ENCODE assay signal across 25 cellular contexts in genomic region chr5:131980696-131981095, GRCh38. TPM values are rescaled to one million over a fixed set of nuclear protein-coding genes. Genes with fewer than 3 reads are reported as not detected.
"Had no signal": no experiment of that assay in that cellular context is flagged by ENCODE, and none has a peak within 500 bp of the region (broad histone marks: within the 10 kb centered on the region; RNA-seq: fewer than 3 reads in every experiment).

No MANE protein-coding gene starts in this region.

- DNase-seq: activated CD4-positive, CD25-positive, alpha-beta regulatory T cell; activated CD8-positive, alpha-beta memory T cell treated with anti-CD3 and anti-CD28 coated beads, Interleukin-2, amount 10 ng/mL, durations not matched to agents 7 days and 5 days; activated effector memory CD4-positive, alpha-beta T cell treated with anti-CD3 and anti-CD28 coated beads, Interleukin-2, amount 50 U/mL, for 16 hours; activated naive CD4-positive, alpha-beta T cell treated with Interleukin-2 at 50 U/mL for 16 hours; activated naive CD8-positive, alpha-beta T cell treated with anti-CD3 and anti-CD28 coated beads for 36 hours; activated T-cell treated with anti-CD3 and anti-CD28 coated beads, Interleukin-2, amount 50 U/mL, for 24 hours; central memory CD4-positive, alpha-beta T cell; NCI-H1092; NCI-H1417 treated with DMSO at 0.1 percent for 48 hours; NCI-H1694; NCI-H2029; NCI-H510A treated with DMSO at 0.1 percent for 48 hours; NCI-H69; NK-92 treated with Interleukin-12 subunit alpha and Interleukin-12 subunit beta, amount 100 ng/mL, for 24 hours; OCI-M1; RPMI8226; T-cell; T-helper 2 cell; T1000 had no signal

- H3K4me3 Mint-ChIP-seq: activated CD8-positive, alpha-beta memory T cell treated with anti-CD3 and anti-CD28 coated beads, Interleukin-2, amount 10 ng/mL, durations not matched to agents 7 days and 5 days; activated naive CD8-positive, alpha-beta T cell treated with anti-CD3 and anti-CD28 coated beads for 36 hours; activated T-cell treated with anti-CD3 and anti-CD28 coated beads, Interleukin-2, amount 50 U/mL, for 24 hours; activated T-helper 1 cell treated with anti-CD3 and anti-CD28 coated beads, Interleukin-12 subunit alpha, Interleukin-12 subunit beta, Interleukin-2, Interleukin-4 antibody, amounts not matched to agents 30 ng/mL and 10 ng/mL and 1 ng/mL, durations not matched to agents 14 hours and 24 hours and 36 hours; T-cell had no signal

- H3K27ac ChIP-seq: KMS-11, SK-N-MC had no signal

- H3K4me3 ChIP-seq: SK-N-MC had no signal

- ATAC-seq: activated CD8-positive, alpha-beta memory T cell treated with anti-CD3 and anti-CD28 coated beads, Interleukin-2, amount 10 ng/mL, durations not matched to agents 7 days and 5 days; Panc1; Right ventricle myocardium inferior; T-cell had no signal

- H3K27ac Mint-ChIP-seq: activated CD8-positive, alpha-beta memory T cell treated with anti-CD3 and anti-CD28 coated beads, Interleukin-2, amount 10 ng/mL, durations not matched to agents 7 days and 5 days; activated naive CD8-positive, alpha-beta T cell treated with anti-CD3 and anti-CD28 coated beads for 36 hours; activated T-cell treated with anti-CD3 and anti-CD28 coated beads, Interleukin-2, amount 50 U/mL, for 24 hours; activated T-helper 1 cell treated with anti-CD3 and anti-CD28 coated beads, Interleukin-12 subunit alpha, Interleukin-12 subunit beta, Interleukin-2, Interleukin-4 antibody, amounts not matched to agents 30 ng/mL and 10 ng/mL and 1 ng/mL, durations not matched to agents 14 hours and 24 hours and 36 hours had no signal

- H3K27me3 Mint-ChIP-seq: activated naive CD8-positive, alpha-beta T cell treated with anti-CD3 and anti-CD28 coated beads for 36 hours; activated T-cell treated with anti-CD3 and anti-CD28 coated beads, Interleukin-2, amount 50 U/mL, for 24 hours; T-cell had no signal

- H3K36me3 Mint-ChIP-seq: activated CD8-positive, alpha-beta memory T cell treated with anti-CD3 and anti-CD28 coated beads, Interleukin-2, amount 10 ng/mL, durations not matched to agents 7 days and 5 days; activated naive CD8-positive, alpha-beta T cell treated with anti-CD3 and anti-CD28 coated beads for 36 hours; T-cell had no signal

- H3K9me3 Mint-ChIP-seq: activated naive CD8-positive, alpha-beta T cell treated with anti-CD3 and anti-CD28 coated beads for 36 hours; activated T-cell treated with anti-CD3 and anti-CD28 coated beads, Interleukin-2, amount 50 U/mL, for 24 hours; activated T-helper 1 cell treated with anti-CD3 and anti-CD28 coated beads, Interleukin-12 subunit alpha, Interleukin-12 subunit beta, Interleukin-2, Interleukin-4 antibody, amounts not matched to agents 30 ng/mL and 10 ng/mL and 1 ng/mL, durations not matched to agents 14 hours and 24 hours and 36 hours; T-cell had no signal

RNA-seq across cellular contexts. Expression of gene ACSL6, which starts 30.8 kb away (rescaled TPM):
- total RNA-seq: MCF 10A had no signal

RNA-seq across cellular contexts. Expression of gene MEIKIN, which starts 35.2 kb away (rescaled TPM):
- total RNA-seq: activated CD8-positive, alpha-beta memory T cell treated with anti-CD3 and anti-CD28 coated beads, Interleukin-2, amount 10 ng/mL, durations not matched to agents 7 days and 5 days; activated naive CD8-positive, alpha-beta T cell treated with anti-CD3 and anti-CD28 coated beads for 36 hours; activated T-helper 1 cell treated with anti-CD3 and anti-CD28 coated beads, Interleukin-12 subunit alpha, Interleukin-12 subunit beta, Interleukin-2, Interleukin-4 antibody, amounts not matched to agents 30 ng/mL and 10 ng/mL and 1 ng/mL, durations not matched to agents 14 hours and 24 hours and 36 hours; MCF 10A; Right ventricle myocardium inferior had no signal
